ENCODE assay signal across 22 cellular contexts in genomic region chr16:3542601-3543373, GRCh38. TPM values are rescaled to one million over a fixed set of nuclear protein-coding genes. Genes with fewer than 3 reads are reported as not detected.
DNase-seq lines count a peak whose midpoint lies in the region; ATAC-seq, FAIRE-seq and TF ChIP-seq lines count a peak whose summit lies in the region.
"Had no signal": no experiment of that assay in that cellular context is flagged by ENCODE, and none has a peak within 500 bp of the region (broad histone marks: within the 10 kb centered on the region; RNA-seq: fewer than 3 reads in every experiment).

No MANE protein-coding gene starts in this region.

- H3K4me3 Mint-ChIP-seq in activated T-cell treated with anti-CD3 and anti-CD28 coated beads, Interleukin-2, amount 50 U/mL, for 24 hours: no peak overlapping the region
- H3K4me3 Mint-ChIP-seq in activated T-cell treated with anti-CD3 and anti-CD28 coated beads, Interleukin-2, amount 50 U/mL, for 4 hours: no peak overlapping the region
- H3K4me3 Mint-ChIP-seq: brain, type B pancreatic cell had no signal

- H2BK15ac ChIP-seq in IMR-90 (ENCODE audit: low read depth, low read length) (no peak overlapping the region), H1 (ENCODE audit: low read length) (no peak overlapping the region)

- no peak overlapping the region for H2BK12ac ChIP-seq in H1 (ENCODE audit: low read depth, low read length)

- H2AK5ac ChIP-seq in IMR-90 (ENCODE audit: low read depth, low read length) (peak overlapping the region; percentile 79; the same call in 1 of the 2 replicates), H1 (ENCODE audit: low read depth, low read length) (0 out of 2 replicates have a peak overlapping the region, but pooled peaks have one; percentile 53)

- 70% methylated on average over 2 of the region's 6 CpGs; no CpG with 5 or more reads in 1 of the 2 experiments for WGBS in IMR-90 (ENCODE audit: extremely low coverage in 2 of 2, insufficient read length in 1 of 2), 2 experiments
- 90% methylated on average over 6 of the region's 6 CpGs; no CpG with 5 or more reads in 1 of the 2 experiments for WGBS in H1 (ENCODE audit: extremely low coverage in 1 of 2, insufficient coverage in 1 of 2, insufficient read length in 1 of 2, insufficient replicate concordance in 2 of 2, low coverage in 1 of 2, low lambda C conversion rate in 2 of 2, missing lambda C conversion rate in 1 of 2), 2 experiments

- H3K36me3 Mint-ChIP-seq in activated T-cell treated with anti-CD3 and anti-CD28 coated beads, Interleukin-2, amount 50 U/mL, for 24 hours (ENCODE audit: low read depth): peaks cover 70% of the 10 kb centered on the region
- peaks cover 12% of the 10 kb centered on the region for H3K36me3 Mint-ChIP-seq in activated T-cell treated with anti-CD3 and anti-CD28 coated beads, Interleukin-2, amount 50 U/mL, for 4 hours (ENCODE audit: insufficient read depth)
- H3K36me3 Mint-ChIP-seq: brain had no signal

- peaks cover 2% of the 10 kb centered on the region; the same call in 1 of the 2 replicates for H3K36me3 ChIP-seq in IMR-90 (ENCODE audit: control insufficient read depth, insufficient read depth, low read length)
- no peaks in the 10 kb centered on the region; a peak in 1 of 8 replicates for H3K36me3 ChIP-seq in H1 (ENCODE audit: control insufficient read depth in 2 of 4, insufficient read depth in 4 of 4, low read length in 3 of 4)

- H2AK9ac ChIP-seq in IMR-90 (replicated peaks; ENCODE audit: low read depth, low read length, poor library complexity): no peak overlapping the region

- TF ChIP-seq RAD21 in IMR-90 (IDR thresholded peaks at IDR 0.05; ENCODE audit: low read length) (no peak), H1 (IDR thresholded peaks at IDR 0.05 in 1 of 2, conservative IDR thresholded peaks at IDR 0.05 in 1 of 2; ENCODE audit: low read depth in 2 of 2, low read length in 2 of 2) (no peak)

- BruUV-seq in IMR-90 (replicated peaks; lab: Mats Ljungman, UMichigan): no TSS peak

- dilution Hi-C loops in IMR-90 (cut with HindIII; ENCODE audit: low sequenced_read_pairs, unreplicated experiment): no loop called here

- peaks cover 3% of the 10 kb centered on the region; the same call in 1 of the 2 replicates for H3K27me3 ChIP-seq in IMR-90 (ENCODE audit: control insufficient read depth, insufficient read depth, low read length)
- H3K27me3 ChIP-seq in H1 (replicated peaks in 1 of 4; ENCODE audit: control insufficient read depth in 3 of 4, extremely low read depth in 1 of 4, insufficient read depth in 3 of 4, low read length in 3 of 4): no peaks in the 10 kb centered on the region

- H3K23ac ChIP-seq in IMR-90 (ENCODE audit: low read depth, low read length) (no peak overlapping the region), H1 (ENCODE audit: insufficient read length) (no peak overlapping the region)

- H3K4me3 ChIP-seq in IMR-90 (ENCODE audit: insufficient read depth, low read depth, low read length) (no peak overlapping the region), H1 (ENCODE audit: extremely low read depth in 1 of 4, insufficient read depth in 2 of 4, low read depth in 3 of 4, low read length in 4 of 4) (no peak overlapping the region)
- H3K4me3 ChIP-seq: HAP-1 had no signal

- H3K79me1 ChIP-seq in IMR-90 (ENCODE audit: low read depth in 1 of 2, low read length in 2 of 2): no peaks in the 10 kb centered on the region
- H3K79me1 ChIP-seq in H1 (ENCODE audit: low read depth, low read length): no peaks in the 10 kb centered on the region

- H4K20me1 ChIP-seq in IMR-90 (ENCODE audit: insufficient read depth, low read length) (0 out of 2 replicates have a peak, but pooled peaks cover 2% of the 10 kb centered on the region), H1 (replicated peaks in 1 of 2; ENCODE audit: control insufficient read depth in 1 of 2, insufficient read depth in 2 of 2, low read length in 2 of 2) (no peaks in the 10 kb centered on the region)

- H3K14ac ChIP-seq in IMR-90 (replicated peaks; ENCODE audit: low read depth, low read length) (peak overlapping the region; percentile 68), H1 (ENCODE audit: insufficient read length) (no peak overlapping the region)

- peak overlapping the region; percentile 40; the same call in 1 of the 2 replicates for H3K18ac ChIP-seq in IMR-90 (ENCODE audit: low read depth, low read length)
- H3K18ac ChIP-seq in H1 (ENCODE audit: extremely low read depth, low read length): no peak overlapping the region

- H4K91ac ChIP-seq in IMR-90 (ENCODE audit: insufficient read depth, low read depth, low read length) (no peak overlapping the region), H1 (replicated peaks; ENCODE audit: insufficient read length, low read length) (no peak overlapping the region)

- H3K9ac ChIP-seq in IMR-90 (ENCODE audit: low read depth, low read length): no peak overlapping the region
- H3K9ac ChIP-seq in H1 (replicated peaks in 1 of 4; ENCODE audit: extremely low read depth in 1 of 4, low read depth in 3 of 4, low read length in 3 of 4): no peak overlapping the region

- H2BK5ac ChIP-seq in IMR-90 (ENCODE audit: low read depth, low read length, poor library complexity, severe bottlenecking): no peak overlapping the region
- H2BK5ac ChIP-seq in H1 (ENCODE audit: low read depth, low read length): 0 out of 2 replicates have a peak overlapping the region, but pooled peaks have one; percentile 52

- H4K5ac ChIP-seq in IMR-90 (ENCODE audit: low read depth, low read length) (peak overlapping the region; percentile 56; the same call in 1 of the 2 replicates), H1 (ENCODE audit: insufficient read length, low read depth, low read length) (no peak overlapping the region)

- FAIRE-seq in H1 (lab: Jason Lieb, UNC): no peak

- no peaks in the 10 kb centered on the region; the same call in 1 of the 2 replicates for H3K23me2 ChIP-seq in H1 (ENCODE audit: low read depth, low read length)

- in situ Hi-C loops in IMR-90 (cut with MboI; ENCODE audit: low sequenced_read_pairs): no loop called here

- no peak overlapping the region for H3K4me2 ChIP-seq in IMR-90 (ENCODE audit: low read depth, low read length)
- no peak overlapping the region for H3K4me2 ChIP-seq in H1 (ENCODE audit: insufficient read depth in 1 of 2, low read depth in 2 of 2, low read length in 2 of 2)

- no peak for TF ChIP-seq CTCF in IMR-90 (conservative IDR thresholded peaks at IDR 0.05; ENCODE audit: low read depth, low read length)
- no peak for TF ChIP-seq CTCF in H1 (IDR thresholded peaks at IDR 0.05; ENCODE audit: control extremely low read depth in 1 of 3, insufficient read depth in 1 of 3, low read depth in 1 of 3, low read length in 3 of 3)
- TF ChIP-seq CTCF in GM10248 (IDR thresholded peaks at IDR 0.05; ENCODE audit: control extremely low read depth, extremely low read depth, low read depth, missing control alignments): no peak

- intact Hi-C loops in IMR-90 (cut with micrococcal nuclease): no loop called here
- intact Hi-C loops in sciatic nerve (cut with DNase I): no loop called here

- peak overlapping the region; percentile 68 for H3K27ac Mint-ChIP-seq in activated T-cell treated with anti-CD3 and anti-CD28 coated beads, Interleukin-2, amount 50 U/mL, for 24 hours
- H3K27ac Mint-ChIP-seq: type B pancreatic cell had no signal

- H3K4ac ChIP-seq in IMR-90 (ENCODE audit: low read depth, low read length) (peak overlapping the region; percentile 67; the same call in 1 of the 2 replicates), H1 (replicated peaks; ENCODE audit: insufficient read length, low read depth, low read length) (no peak overlapping the region)

- H2AFZ ChIP-seq in IMR-90 (replicated peaks; ENCODE audit: low read length, poor library complexity) (no peak overlapping the region), H1 (ENCODE audit: low read length) (no peak overlapping the region)

- H2BK120ac ChIP-seq in IMR-90 (ENCODE audit: low read depth, low read length): 0 out of 2 replicates have a peak overlapping the region, but pooled peaks have one; percentile 33
- H2BK120ac ChIP-seq in H1 (replicated peaks; ENCODE audit: low read depth, low read length): no peak overlapping the region

- POLR2A ChIA-PET in IMR-90 (lab: Charles Lee; ENCODE audit: unreplicated experiment): no interaction called here
- POLR2A ChIA-PET in H1 (lab: Charles Lee; ENCODE audit: partially characterized antibody): interaction anchor here (0.6 to 1.3 kb wide), 3 partner anchors 9 to 747 kb away, joined by 3 to 4 read pairs (median 3); no protein-coding TSS in a partner anchor
- POLR2A ChIA-PET in GM10248 (lab: Yijun Ruan, JAX): no interaction called here

- H3K4me1 Mint-ChIP-seq in activated T-cell treated with anti-CD3 and anti-CD28 coated beads, Interleukin-2, amount 50 U/mL, for 24 hours (ENCODE audit: low read depth): no peaks in the 10 kb centered on the region
- no peaks in the 10 kb centered on the region for H3K4me1 Mint-ChIP-seq in activated T-cell treated with anti-CD3 and anti-CD28 coated beads, Interleukin-2, amount 50 U/mL, for 4 hours (ENCODE audit: low read depth)
- H3K4me1 Mint-ChIP-seq: brain had no signal

- no peaks in the 10 kb centered on the region for H3K27me3 Mint-ChIP-seq in activated T-cell treated with anti-CD3 and anti-CD28 coated beads, Interleukin-2, amount 50 U/mL, for 24 hours
- H3K27me3 Mint-ChIP-seq in activated T-cell treated with anti-CD3 and anti-CD28 coated beads, Interleukin-2, amount 50 U/mL, for 4 hours (ENCODE audit: low read depth): no peaks in the 10 kb centered on the region
- H3K27me3 Mint-ChIP-seq: brain, type B pancreatic cell had no signal

- DNase-seq in activated T-cell treated with anti-CD3 and anti-CD28 coated beads, Interleukin-2, amount 50 U/mL, for 24 hours: no peak
- DNase-seq in activated T-cell treated with anti-CD3 and anti-CD28 coated beads, Interleukin-2, amount 50 U/mL, for 4 hours: no peak
- DNase-seq in IMR-90 (no peak), H1 (ENCODE audit: low read depth in 1 of 2, low spot score in 2 of 2) (no peak), sciatic nerve (ENCODE audit: low spot score) (no peak), GM10248 (ENCODE audit: extremely low spot score) (no peak), SK-N-DZ (ENCODE audit: low spot score) (no peak), HK-2 (ENCODE audit: unreplicated experiment) (no peak)
- DNase-seq: activated CD4-positive, CD25-positive, alpha-beta regulatory T cell treated with anti-CD3 and anti-CD28 coated beads, Interleukin-2, amount 50 U/mL, for 72 hours; DND-41; left colon; NCI-H1092 treated with DMSO at 0.1 percent for 48 hours; NCI-H2081 treated with DMSO at 0.1 percent for 48 hours; right cardiac atrium; stimulated activated naive CD4-positive, alpha-beta T cell treated with Interleukin-2 at 50 U/mL for 16 hours had no signal

- TF ChIP-seq POLR2A in IMR-90 (IDR thresholded peaks at IDR 0.05; ENCODE audit: low read depth, low read length) (no peak), H1 (IDR thresholded peaks at IDR 0.05; ENCODE audit: control extremely low read depth in 1 of 2, low read depth in 2 of 2, low read length in 2 of 2) (no peak)

- H3K4me1 ChIP-seq in IMR-90 (ENCODE audit: control insufficient read depth, insufficient read depth, low read length) (peaks cover 9% of the 10 kb centered on the region), H1 (replicated peaks in 1 of 4; ENCODE audit: control insufficient read depth in 3 of 4, insufficient read depth in 4 of 4, low read length in 3 of 4) (peaks cover 0 to 7% (median 3%) of the 10 kb centered on the region in 4 experiments; a peak in 4 of 7 replicates)
- H3K4me1 ChIP-seq: HAP-1 had no signal

- no peak overlapping the region; a peak in 1 of 4 replicates for H4K8ac ChIP-seq in IMR-90 (ENCODE audit: low read depth in 2 of 2, low read length in 2 of 2)
- H4K8ac ChIP-seq in H1 (ENCODE audit: extremely low read depth, insufficient read depth, low read length): no peak overlapping the region

- CTCF ChIA-PET in IMR-90 (lab: Yijun Ruan, JAX) (no interaction called here), H1 (lab: Charles Lee; ENCODE audit: partially characterized antibody) (interaction anchor here (0.6 to 4.3 kb wide), 6 partner anchors 9 to 719 kb away, joined by 3 to 15 read pairs (median 3); no protein-coding TSS in a partner anchor), GM10248 (lab: Yijun Ruan, JAX) (interaction anchor here (1.0 kb wide), 1 partner anchor 9 kb away, joined by 3 read pairs; no protein-coding TSS in a partner anchor)

- no peaks in the 10 kb centered on the region for H3K9me3 Mint-ChIP-seq in activated T-cell treated with anti-CD3 and anti-CD28 coated beads, Interleukin-2, amount 50 U/mL, for 24 hours
- H3K9me3 Mint-ChIP-seq in activated T-cell treated with anti-CD3 and anti-CD28 coated beads, Interleukin-2, amount 50 U/mL, for 4 hours: no peaks in the 10 kb centered on the region
- H3K9me3 Mint-ChIP-seq: brain, type B pancreatic cell had no signal

- H2BK20ac ChIP-seq in IMR-90 (ENCODE audit: low read depth, low read length) (0 out of 2 replicates have a peak overlapping the region, but pooled peaks have one; percentile 16), H1 (ENCODE audit: low read length) (no peak overlapping the region)

- peak overlapping the region; percentile 13; the same call in 1 of the 2 replicates for H3K27ac ChIP-seq in IMR-90 (ENCODE audit: insufficient read depth, low read length)
- H3K27ac ChIP-seq in H1 (ENCODE audit: low read depth, low read length): no peak overlapping the region

- H3K56ac ChIP-seq in IMR-90 (ENCODE audit: extremely low read depth, insufficient read depth, low read length): no peak overlapping the region
- no peak overlapping the region for H3K56ac ChIP-seq in H1 (replicated peaks; ENCODE audit: insufficient read length, low read depth, low read length)

- no peaks in the 10 kb centered on the region for H3K79me2 ChIP-seq in H1 (ENCODE audit: control insufficient read depth in 1 of 2, insufficient read depth in 2 of 2, low read length in 2 of 2)

- TF ChIP-seq EP300 in H1 (IDR thresholded peaks at IDR 0.05; ENCODE audit: borderline replicate concordance in 1 of 2, low read depth in 2 of 2, low read length in 2 of 2): no peak

- H3K9me3 ChIP-seq in IMR-90 (ENCODE audit: control insufficient read depth, insufficient read depth, low read length) (no peaks in the 10 kb centered on the region), H1 (ENCODE audit: insufficient read depth in 2 of 2, low read depth in 1 of 2, low read length in 1 of 2) (no peaks in the 10 kb centered on the region)
- H3K9me3 ChIP-seq: HAP-1 had no signal

- peaks cover 12% of the 10 kb centered on the region for H3K9me1 ChIP-seq in IMR-90 (ENCODE audit: insufficient read depth, low read length)

- no peak for ATAC-seq in activated T-cell treated with anti-CD3 and anti-CD28 coated beads, Interleukin-2, amount 50 U/mL, for 4 hours
- ATAC-seq in IMR-90 (ENCODE audit: low read depth) (peak; percentile 57), sciatic nerve (peak; percentile 48)
- ATAC-seq: left colon, right cardiac atrium had no signal

RNA-seq across cellular contexts. Expression of gene NLRC3, which starts 34.4 kb away (rescaled TPM):
- total RNA-seq in activated T-cell treated with anti-CD3 and anti-CD28 coated beads, Interleukin-2, amount 50 U/mL, for 4 hours: 1 to 10 TPM; 7.8 to 8.3 (median 7.9) TPM
- total RNA-seq in IMR-90 (2012; rRNA removed) (not detected in 2 replicates), sciatic nerve (1.6 TPM)
- polyA plus RNA-seq in IMR-90 (2012; rRNA removed) (not detected in 2 replicates), H1 (2011; rRNA removed) (0.18 and 0.25 TPM in 2 replicates)
- not detected in 2 replicates for polyA plus RNA-seq in IMR-90 (2012; cell fraction: cytosol; rRNA removed)
- 0.02 and 0.14 TPM in 2 replicates for polyA plus RNA-seq in IMR-90 (2012; cell fraction: nucleus; rRNA removed; ENCODE audit: low replicate concordance)
- total RNA-seq in H1 (2021; fragmentation: NEBNext Ultra II Directional; extraction: Animal tissue kit (Norgen Biotek cat#: 25700)): 0.20 and 0.21 TPM in 2 replicates
- polyA plus RNA-seq in H1 (2011; cell fraction: cytosol; rRNA removed): 0.26 TPM
- 0.76 TPM for polyA plus RNA-seq in H1 (2011; cell fraction: nucleus; rRNA removed)
- 0.31 to 0.40 TPM (median 0.34 TPM) in 4 replicates for polyA plus RNA-seq in H1 (2012, experiment 1 of 2)
- polyA plus RNA-seq in H1 (2012, experiment 2 of 2): 0.08 TPM
- polyA plus RNA-seq in H1 (2013, experiment 1 of 2): 0.06 TPM
- polyA plus RNA-seq in H1 (2013, experiment 2 of 2): 0.04 TPM
- 0.20 and 0.25 TPM in 2 replicates for polyA minus RNA-seq in H1 (2011; rRNA and poly(A)+ RNA removed)
- 0.29 TPM for polyA minus RNA-seq in H1 (2011; cell fraction: cytosol; rRNA and poly(A)+ RNA removed)
- 0.30 TPM for polyA minus RNA-seq in H1 (2011; cell fraction: nucleus; rRNA and poly(A)+ RNA removed)
- polyA plus RNA-seq in SK-N-DZ (2014; cell fraction: cytosol; rRNA removed): not detected in 2 replicates
- polyA plus RNA-seq in SK-N-DZ (2014; cell fraction: nucleus; rRNA removed): 0.65 TPM in 1 of 2 replicates, not detected in the other
- total RNA-seq: epithelial cell of proximal tubule had no signal

RNA-seq across cellular contexts. Expression of gene CLUAP1, which starts 42.0 kb away (rescaled TPM):
- 10 to 100 TPM; 12.0 to 15.0 (median 14.8) TPM for total RNA-seq in activated T-cell treated with anti-CD3 and anti-CD28 coated beads, Interleukin-2, amount 50 U/mL, for 4 hours
- total RNA-seq in IMR-90 (2012; rRNA removed) (6.8 and 13.3 TPM in 2 replicates), sciatic nerve (32.7 TPM)
- polyA plus RNA-seq in IMR-90 (2012; rRNA removed) (10.7 and 14.4 TPM in 2 replicates), H1 (2011; rRNA removed) (4.0 and 4.8 TPM in 2 replicates)
- 1.8 and 2.5 TPM in 2 replicates for polyA plus RNA-seq in IMR-90 (2012; cell fraction: cytosol; rRNA removed)
- 1.8 and 8.2 TPM in 2 replicates for polyA plus RNA-seq in IMR-90 (2012; cell fraction: nucleus; rRNA removed; ENCODE audit: low replicate concordance)
- total RNA-seq in H1 (2021; fragmentation: NEBNext Ultra II Directional; extraction: Animal tissue kit (Norgen Biotek cat#: 25700)): 11.5 and 15.1 TPM in 2 replicates
- polyA plus RNA-seq in H1 (2011; cell fraction: cytosol; rRNA removed): 8.8 TPM
- 4.2 TPM for polyA plus RNA-seq in H1 (2011; cell fraction: nucleus; rRNA removed)
- polyA plus RNA-seq in H1 (2012, experiment 1 of 2): 8.5 to 13.0 TPM (median 11.9 TPM) in 4 replicates
- polyA plus RNA-seq in H1 (2012, experiment 2 of 2): 2.7 TPM
- 6.9 TPM for polyA plus RNA-seq in H1 (2013, experiment 1 of 2)
- polyA plus RNA-seq in H1 (2013, experiment 2 of 2): 6.8 TPM
- 9.0 and 13.4 TPM in 2 replicates for polyA minus RNA-seq in H1 (2011; rRNA and poly(A)+ RNA removed)
- polyA minus RNA-seq in H1 (2011; cell fraction: cytosol; rRNA and poly(A)+ RNA removed): 12.3 TPM
- polyA minus RNA-seq in H1 (2011; cell fraction: nucleus; rRNA and poly(A)+ RNA removed): 10.6 TPM
- 16.0 and 22.4 TPM in 2 replicates for polyA plus RNA-seq in SK-N-DZ (2014; cell fraction: cytosol; rRNA removed)
- 12.6 and 13.5 TPM in 2 replicates for polyA plus RNA-seq in SK-N-DZ (2014; cell fraction: nucleus; rRNA removed)

RNA-seq across cellular contexts. Expression of gene C16orf90, which starts 47.5 kb away (rescaled TPM):
- total RNA-seq in activated T-cell treated with anti-CD3 and anti-CD28 coated beads, Interleukin-2, amount 50 U/mL, for 4 hours: not detected
- total RNA-seq in IMR-90 (2012; rRNA removed) (not detected in 2 replicates), sciatic nerve (not detected)
- polyA plus RNA-seq in IMR-90 (2012; rRNA removed) (not detected in 2 replicates), H1 (2011; rRNA removed) (not detected in 2 replicates)
- polyA plus RNA-seq in IMR-90 (2012; cell fraction: cytosol; rRNA removed): not detected in 2 replicates
- not detected in 2 replicates for polyA plus RNA-seq in IMR-90 (2012; cell fraction: nucleus; rRNA removed; ENCODE audit: low replicate concordance)
- total RNA-seq in H1 (2021; fragmentation: NEBNext Ultra II Directional; extraction: Animal tissue kit (Norgen Biotek cat#: 25700)): not detected in 2 replicates
- not detected for polyA plus RNA-seq in H1 (2011; cell fraction: cytosol; rRNA removed)
- not detected for polyA plus RNA-seq in H1 (2011; cell fraction: nucleus; rRNA removed)
- polyA plus RNA-seq in H1 (2012, experiment 1 of 2): not detected in 4 replicates
- polyA plus RNA-seq in H1 (2012, experiment 2 of 2): not detected
- not detected for polyA plus RNA-seq in H1 (2013, experiment 1 of 2)
- polyA plus RNA-seq in H1 (2013, experiment 2 of 2): not detected
- polyA minus RNA-seq in H1 (2011; rRNA and poly(A)+ RNA removed): not detected in 2 replicates
- polyA minus RNA-seq in H1 (2011; cell fraction: cytosol; rRNA and poly(A)+ RNA removed): not detected
- polyA minus RNA-seq in H1 (2011; cell fraction: nucleus; rRNA and poly(A)+ RNA removed): not detected
- polyA plus RNA-seq in SK-N-DZ (2014; cell fraction: cytosol; rRNA removed): not detected in 2 replicates
- not detected in 2 replicates for polyA plus RNA-seq in SK-N-DZ (2014; cell fraction: nucleus; rRNA removed)
- total RNA-seq: A673, epithelial cell of proximal tubule, left colon, mononuclear cell, omental fat pad, right cardiac atrium had no signal
- polyA plus RNA-seq: right cardiac atrium had no signal

Comparison
In these comparisons a context has a peak if more than half of its experiments do, and no peak if none do; other contexts are left out.
1. ATAC-seq: peak in IMR-90 (single experiment) and sciatic nerve (single experiment); none in activated T-cell treated with anti-CD3 and anti-CD28 coated beads, Interleukin-2, amount 50 U/mL, for 4 hours (0 of 2).